In genomic region chr7:129968592-129969383, GRCh38 we compare ENCODE assay signal across 1 cellular context.
TF ChIP-seq lines count a peak whose summit lies in the region.

No MANE protein-coding gene starts in this region.

TF ChIP-seq in HepG2, 621 proteins besides CTCF, POLR2A, EP300 and RAD21 (continues in another document):
- TF ChIP-seq SP4 (CRISPR knock-in tag; IDR thresholded peaks at IDR 0.05) (no peak), NFE2L2 (IDR thresholded peaks at IDR 0.05; ENCODE audit: low read length) (no peak), ZNF510 (CRISPR knock-in tag; IDR thresholded peaks at IDR 0.05; ENCODE audit: low read depth) (no peak), KMT2A (CRISPR knock-in tag; IDR thresholded peaks at IDR 0.05) (no peak), HIC2 (CRISPR knock-in tag; IDR thresholded peaks at IDR 0.05; ENCODE audit: low read depth) (no peak), TEAD3 (CRISPR knock-in tag; optimal IDR thresholded peaks at IDR 0.05; ENCODE audit: borderline replicate concordance) (no peak), ZNF619 (CRISPR knock-in tag; IDR thresholded peaks at IDR 0.05) (no peak), ZNF652 (CRISPR knock-in tag; IDR thresholded peaks at IDR 0.05; ENCODE audit: borderline replicate concordance, low read depth) (peak; percentile 67; the same call in 1 of the 2 replicates), PHF8 (CRISPR knock-in tag; IDR thresholded peaks at IDR 0.05) (0 out of 2 replicates have a peak, but pooled peaks have one; percentile 3), ZNF468 (CRISPR knock-in tag; IDR thresholded peaks at IDR 0.05) (no peak), MTERF4 (CRISPR knock-in tag; IDR thresholded peaks at IDR 0.05) (no peak), REST (IDR thresholded peaks at IDR 0.05; ENCODE audit: borderline replicate concordance in 1 of 2, low read depth in 1 of 2, low read length in 2 of 2) (no peak), TFE3 (CRISPR knock-in tag; IDR thresholded peaks at IDR 0.05) (no peak), ZNF30 (CRISPR knock-in tag; IDR thresholded peaks at IDR 0.05) (no peak), THAP8 (CRISPR knock-in tag; IDR thresholded peaks at IDR 0.05; ENCODE audit: borderline replicate concordance) (no peak), ARID4A (CRISPR knock-in tag; IDR thresholded peaks at IDR 0.05; ENCODE audit: borderline replicate concordance) (no peak), HOXD1 (CRISPR knock-in tag; IDR thresholded peaks at IDR 0.05) (no peak), ZNF615 (CRISPR knock-in tag; IDR thresholded peaks at IDR 0.05; ENCODE audit: borderline replicate concordance) (no peak), ZC3H13 (CRISPR knock-in tag; IDR thresholded peaks at IDR 0.05) (no peak), HNF4G (IDR thresholded peaks at IDR 0.05; ENCODE audit: borderline replicate concordance, low read depth, low read length) (no peak), HNF4G (CRISPR knock-in tag; IDR thresholded peaks at IDR 0.05; ENCODE audit: borderline replicate concordance, low read depth) (no peak), RFX5 (IDR thresholded peaks at IDR 0.05; ENCODE audit: low read depth, low read length) (no peak), ZNF770 (CRISPR knock-in tag; IDR thresholded peaks at IDR 0.05) (no peak), SP1 (IDR thresholded peaks at IDR 0.05) (no peak), SP1 (CRISPR knock-in tag; IDR thresholded peaks at IDR 0.05) (no peak), ZBTB38 (CRISPR knock-in tag; IDR thresholded peaks at IDR 0.05) (no peak), KDM3A (CRISPR knock-in tag; IDR thresholded peaks at IDR 0.05; ENCODE audit: low read depth) (no peak), ZNF263 (CRISPR knock-in tag; IDR thresholded peaks at IDR 0.05) (no peak), BCL6 (CRISPR knock-in tag; IDR thresholded peaks at IDR 0.05) (peak; percentile 51; the same call in 1 of the 2 replicates), E2F5 (CRISPR knock-in tag; conservative IDR thresholded peaks at IDR 0.05) (no peak), ZNF687 (CRISPR knock-in tag; IDR thresholded peaks at IDR 0.05) (0 out of 2 replicates have a peak, but pooled peaks have one; percentile 22), ZFP41 (CRISPR knock-in tag; IDR thresholded peaks at IDR 0.05; ENCODE audit: borderline replicate concordance) (no peak), ZNF501 (CRISPR knock-in tag; IDR thresholded peaks at IDR 0.05) (0 out of 2 replicates have a peak, but pooled peaks have one; percentile 25)
